27 cellular contexts compared by ENCODE assay signal in the genomic region with DNA sequence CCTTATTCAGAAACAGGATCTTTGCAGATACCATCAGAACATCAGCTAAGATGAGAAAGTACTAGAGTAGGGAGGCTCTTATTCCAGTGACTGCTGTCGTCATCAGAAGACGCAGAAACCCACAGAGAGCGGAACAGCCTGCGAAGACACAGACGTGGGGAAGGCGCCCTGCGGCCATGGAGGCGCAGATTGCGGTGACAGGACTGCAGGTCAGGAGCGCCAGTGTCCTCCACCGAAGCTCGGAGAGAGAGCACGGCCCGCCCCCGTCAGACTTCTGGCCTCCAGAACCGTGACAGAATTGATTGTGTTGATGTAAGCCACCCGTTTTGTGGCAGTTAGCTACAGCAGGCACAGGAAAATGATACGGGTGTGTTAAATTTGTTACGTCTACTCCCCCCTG.
DNase-seq lines count a peak whose midpoint lies in the region; TF ChIP-seq lines count a peak whose summit lies in the region.
"Had no signal": no experiment of that assay in that cellular context is flagged by ENCODE, and none has a peak within 500 bp of the region (broad histone marks: within the 10 kb centered on the region; RNA-seq: fewer than 3 reads in every experiment).

No MANE protein-coding gene starts in this region.

- H3K4me3 ChIP-seq in testis = peak overlapping the region; percentile 12 to 13
- H3K4me3 ChIP-seq: A549; BLaER1; BLaER1 treated with 17β-estradiol and CSF1 and Interleukin-3, amounts not matched to agents 10 nM and 100 nM had no signal

- no peaks in the 10 kb centered on the region for H3K27me3 ChIP-seq in testis
- H3K27me3 ChIP-seq: BE2C; BLaER1; BLaER1 treated with 17β-estradiol and CSF1 and Interleukin-3, amounts not matched to agents 10 nM and 100 nM had no signal

- no peak overlapping the region for H3K27ac ChIP-seq in testis
- H3K27ac ChIP-seq: 22Rv1; A549; BLaER1; BLaER1 treated with 17β-estradiol and CSF1 and Interleukin-3, amounts not matched to agents 10 nM and 100 nM; C4-2B had no signal

- H3K36me3 ChIP-seq in testis (ENCODE audit: low read depth, missing control alignments) = no peaks in the 10 kb centered on the region
- H3K36me3 ChIP-seq: BE2C; BLaER1; BLaER1 treated with 17β-estradiol and CSF1 and Interleukin-3, amounts not matched to agents 10 nM and 100 nM had no signal

- intact Hi-C loops in testis (cut with DNase I; ENCODE audit: low total_unique reads) = no loop called here
- intact Hi-C loops in cardiac septum (cut with DNase I) = no loop called here

- H3K9me3 ChIP-seq in testis = no peaks in the 10 kb centered on the region
- H3K9me3 ChIP-seq: A549, BE2C, Caco-2 had no signal

- DNase-seq in testis (no peak), cardiac septum (ENCODE audit: low spot score) (no peak)
- DNase-seq: 8988T; ACHN; AML-193; BE2C; C1 segment of cervical spinal cord; Caco-2; Calu3; CD4-positive, alpha-beta memory T cell; CD4-positive, alpha-beta T cell; CD4-positive, CD25-positive, alpha-beta regulatory T cell; CD8-positive, alpha-beta memory T cell; CD8-positive, alpha-beta T cell; COR-L47; DMS 273 treated with DMSO at 0.1 percent for 48 hours; DMS153; DMS53; DMS79; DMS79 treated with DMSO at 0.1 percent for 48 hours; DND-41; EL had no signal

- TF ChIP-seq CTCF in testis (IDR thresholded peaks at IDR 0.05) = no peak

- no peak for TF ChIP-seq POLR2A in testis (IDR thresholded peaks at IDR 0.05)

- 82 to 88% methylated on average over 19 of the region's 19 CpGs for WGBS in testis, 2 donors

- H3K4me1 ChIP-seq in testis = no peaks in the 10 kb centered on the region
- H3K4me1 ChIP-seq: A549; BE2C; BLaER1; BLaER1 treated with 17β-estradiol and CSF1 and Interleukin-3, amounts not matched to agents 10 nM and 100 nM; Caco-2 had no signal
